In genomic region chr1:16978589-16979474, GRCh38 we compare ENCODE assay signal across 1 cellular context.
TF ChIP-seq lines count a peak whose summit lies in the region.

No MANE protein-coding gene starts in this region.

TF ChIP-seq in SK-N-SH, 30 proteins besides CTCF, POLR2A, EP300 and RAD21 (continued from another document):
- TF ChIP-seq REST (IDR thresholded peaks at IDR 0.05; ENCODE audit: low read depth, low read length) (peak; percentile 46; the same call in 1 of the 2 replicates), ZBTB33 (IDR thresholded peaks at IDR 0.05; ENCODE audit: borderline replicate concordance, low read depth) (peak; percentile 77; the same call in 1 of the 2 replicates), JUND (IDR thresholded peaks at IDR 0.05) (no peak), EZH2phosphoT487 (IDR thresholded peaks at IDR 0.05; ENCODE audit: borderline replicate concordance, low read depth) (no peak), SIN3A (IDR thresholded peaks at IDR 0.05; ENCODE audit: borderline replicate concordance, low read depth, low read length) (peak; percentile 76; the same call in 1 of the 2 replicates), MXI1 (IDR thresholded peaks at IDR 0.05; ENCODE audit: low read depth, low read length) (peak; percentile 90)
